Comparison of ENCODE assay signal across 15 cellular contexts in the genomic region with DNA sequence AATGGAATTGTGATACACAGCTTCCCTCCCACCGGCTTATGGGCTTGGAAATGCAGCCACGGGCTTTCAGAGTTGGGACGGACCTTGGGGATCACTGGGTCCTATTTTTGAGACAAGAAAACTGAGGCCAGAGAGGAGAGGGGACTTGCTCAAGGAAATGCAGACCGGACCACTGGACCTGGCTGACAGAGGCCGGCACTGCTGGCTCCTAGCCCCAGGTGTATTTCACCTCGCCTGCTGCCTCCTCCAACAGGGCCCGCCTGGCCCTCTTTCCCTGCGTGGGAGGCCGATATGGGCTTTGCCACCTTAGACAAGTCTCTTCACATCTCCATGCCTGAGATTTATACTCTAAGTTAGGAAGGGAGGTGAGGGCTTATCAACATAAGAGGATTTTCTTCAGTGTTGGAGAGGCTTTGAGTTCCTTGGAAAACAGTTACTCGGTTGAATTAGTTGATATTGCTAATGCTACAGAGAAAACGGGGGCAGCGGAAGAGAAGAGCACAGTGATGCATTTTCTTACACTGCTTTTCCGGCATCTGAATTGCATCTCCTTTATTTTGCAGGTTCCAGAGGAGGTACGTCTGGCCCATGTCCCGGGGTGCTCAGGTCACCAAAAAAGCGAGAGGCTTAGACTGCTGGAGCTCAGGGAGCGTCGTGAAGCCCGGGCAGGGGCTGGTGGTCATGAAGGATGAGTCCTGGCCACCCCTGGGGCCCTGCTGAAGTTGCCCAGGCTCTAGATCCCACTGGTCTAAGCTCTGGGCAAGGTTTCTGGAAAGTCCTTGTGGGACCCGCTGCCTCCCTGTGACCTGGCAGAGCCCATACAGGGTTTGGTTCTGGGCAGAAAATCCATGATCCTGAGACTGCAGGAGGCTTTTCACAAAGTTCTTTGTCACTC. TPM values are rescaled to one million over a fixed set of nuclear protein-coding genes. Genes with fewer than 3 reads are reported as not detected.
DNase-seq lines count a peak whose midpoint lies in the region; ATAC-seq, FAIRE-seq and TF ChIP-seq lines count a peak whose summit lies in the region.
"Had no signal": no experiment of that assay in that cellular context is flagged by ENCODE, and none has a peak within 500 bp of the region (broad histone marks: within the 10 kb centered on the region; RNA-seq: fewer than 3 reads in every experiment).

No MANE protein-coding gene starts in this region.

- peaks cover 35% of the 10 kb centered on the region for H3K36me3 Mint-ChIP-seq in chondrocyte (ENCODE audit: low read depth)

- H3K4me3 ChIP-seq in PC-9, result no peak overlapping the region
- H3K4me3 ChIP-seq in spleen, result no peak overlapping the region
- no peak overlapping the region for H3K4me3 ChIP-seq in ascending aorta
- H3K4me3 ChIP-seq: BLaER1 had no signal

- POLR2A ChIA-PET in PC-9 (lab: Charles Lee; ENCODE audit: unreplicated experiment), result no interaction called here

- intact Hi-C loops in PC-9 (cut with micrococcal nuclease; ENCODE audit: unreplicated experiment) (no loop called here), spleen (cut with DNase I; ENCODE audit: low total_unique reads) (no loop called here), ascending aorta (cut with DNase I) (no loop called here)

- H3K4me3 Mint-ChIP-seq in chondrocyte (ENCODE audit: unreplicated experiment), result no peak overlapping the region

- no peaks in the 10 kb centered on the region for H3K9me3 Mint-ChIP-seq in chondrocyte (ENCODE audit: low read depth)

- TF ChIP-seq CTCF in D721Med (IDR thresholded peaks at IDR 0.05; ENCODE audit: insufficient read depth, missing control alignments) (no peak), PC-9 (conservative IDR thresholded peaks at IDR 0.05) (no peak), chondrocyte (IDR thresholded peaks at IDR 0.05) (no peak), spleen (IDR thresholded peaks at IDR 0.05 in 8 of 11, conservative IDR thresholded peaks at IDR 0.05 in 3 of 11) (no peak), foreskin keratinocyte (conservative IDR thresholded peaks at IDR 0.05) (no peak), ascending aorta (IDR thresholded peaks at IDR 0.05) (no peak)

- no peak overlapping the region for H3K4me2 ChIP-seq in PC-9
- H3K4me2 ChIP-seq: BLaER1 had no signal

- no peak overlapping the region for H2AFZ ChIP-seq in PC-9

- peaks cover 11% of the 10 kb centered on the region for H3K4me1 Mint-ChIP-seq in chondrocyte (ENCODE audit: low read depth)

- peak; percentile 97 for FAIRE-seq in D721Med (lab: Jason Lieb, UNC)

- peaks cover 48% of the 10 kb centered on the region for H3K36me3 ChIP-seq in PC-9 (ENCODE audit: low read depth)
- H3K36me3 ChIP-seq in spleen, result peaks cover 0 to 100% (median 88%) of the 10 kb centered on the region in 6 donors
- H3K36me3 ChIP-seq in ascending aorta, result peaks cover 91 to 100% of the 10 kb centered on the region in 2 donors

- BruUV-seq in PC-9 (replicated peaks; lab: Mats Ljungman, UMichigan), result TSS peak; percentile 1

- no peaks in the 10 kb centered on the region for H3K79me2 ChIP-seq in PC-9 (ENCODE audit: low read depth)

- no peak overlapping the region for H3K27ac Mint-ChIP-seq in chondrocyte (ENCODE audit: unreplicated experiment)

- no peak for ATAC-seq in GM18909 (IDR thresholded peaks at IDR 0.05; ENCODE audit: poor library complexity, unreplicated experiment)
- no peak for ATAC-seq in foreskin keratinocyte

- H3K4me1 ChIP-seq in PC-9 (replicated peaks; ENCODE audit: insufficient read depth), result no peaks in the 10 kb centered on the region
- no peaks in the 10 kb centered on the region for H3K4me1 ChIP-seq in spleen
- no peaks in the 10 kb centered on the region for H3K4me1 ChIP-seq in foreskin keratinocyte
- no peaks in the 10 kb centered on the region for H3K4me1 ChIP-seq in ascending aorta
- H3K4me1 ChIP-seq: BLaER1 had no signal

- H4K20me1 ChIP-seq in PC-9 (ENCODE audit: insufficient read depth), result no peaks in the 10 kb centered on the region
- H4K20me1 ChIP-seq: BLaER1 had no signal

- no peak overlapping the region for H3K27ac ChIP-seq in PC-9
- H3K27ac ChIP-seq in spleen, result no peak overlapping the region
- H3K27ac ChIP-seq in foreskin keratinocyte, result no peak overlapping the region
- no peak overlapping the region for H3K27ac ChIP-seq in ascending aorta
- H3K27ac ChIP-seq: BLaER1 had no signal

- H3K9me3 ChIP-seq in PC-9 (ENCODE audit: insufficient read depth, low read depth) (no peaks in the 10 kb centered on the region), spleen (no peaks in the 10 kb centered on the region), ascending aorta (no peaks in the 10 kb centered on the region)
- H3K9me3 ChIP-seq: BLaER1 had no signal

- H3K9me2 ChIP-seq in PC-9 (ENCODE audit: insufficient read depth), result no peaks in the 10 kb centered on the region

- H3K27me3 ChIP-seq in PC-9 (ENCODE audit: insufficient read depth, low read depth) (no peaks in the 10 kb centered on the region), spleen (replicated peaks in 1 of 7) (no peaks in the 10 kb centered on the region), foreskin keratinocyte (no peaks in the 10 kb centered on the region), ascending aorta (no peaks in the 10 kb centered on the region)
- H3K27me3 ChIP-seq: BLaER1 had no signal

- TF ChIP-seq POLR2A in spleen (IDR thresholded peaks at IDR 0.05), result no peak

- CTCF ChIA-PET in PC-9 (lab: Charles Lee), result interaction anchor here (0.6 to 0.9 kb wide), 2 partner anchors 14 to 48 kb away, joined by 3 to 4 read pairs; no protein-coding TSS in a partner anchor

- DNase-seq in D721Med (ENCODE audit: insufficient read length, low spot score) (peak; percentile 94), PC-9 (no peak), chondrocyte (ENCODE audit: low spot score) (peak; percentile 51), spleen (peak; percentile 61), foreskin keratinocyte (no peak), ascending aorta (ENCODE audit: low spot score in 2 of 2) (no peak)
- DNase-seq: H7, MM.1S, NCI-H1105 treated with DMSO at 0.1 percent for 48 hours, NCI-H187, NCI-H2171, NCI-H510A had no signal

- H3F3A ChIP-seq in PC-9 (ENCODE audit: insufficient read depth, low read depth), result peaks cover 44% of the 10 kb centered on the region; the same call in 1 of the 2 replicates

- 93 to 99% (median 94%) methylated on average over 20 of the region's 20 CpGs for WGBS in spleen, 5 donors

- no peaks in the 10 kb centered on the region for H3K27me3 Mint-ChIP-seq in chondrocyte (ENCODE audit: low read depth)

RNA-seq across cellular contexts. Expression of a gene that starts 44.7 kb away (rescaled TPM):
- 376 and 459 TPM in 2 replicates for total RNA-seq in PC-9 (2021)
- total RNA-seq in chondrocyte, result 202 to 241 TPM (median 238 TPM) in 3 replicates
- total RNA-seq in spleen, result 100 to 1,000 TPM in 1 of 7 donors, 10 to 100 TPM in 6; 48.8 to 106 (median 88.8) TPM
- 10 to 100 TPM; 20.5 to 50.7 (median 35.7) TPM for polyA plus RNA-seq in spleen
- total RNA-seq in foreskin keratinocyte, result 530 and 551 TPM in 2 replicates
- polyA plus RNA-seq in foreskin keratinocyte, result 278 and 298 TPM in 2 replicates
- 178 TPM for total RNA-seq in ascending aorta
- total RNA-seq: OCI-LY7 had no signal

Comparison
In these comparisons a context has a peak if more than half of its experiments do, and no peak if none do; other contexts are left out.
1. DNase-seq: peak in D721Med (single experiment), chondrocyte (single experiment) and spleen (single experiment); none in PC-9 (0 of 2), foreskin keratinocyte (0 of 2) and ascending aorta (0 of 2).